In genomic region chr5:10860645-10861455, GRCh38 we compare ENCODE assay signal across 1 cellular context.
TF ChIP-seq lines count a peak whose summit lies in the region.

No MANE protein-coding gene starts in this region.

TF ChIP-seq in GM23338, 12 proteins besides CTCF, POLR2A, EP300 and RAD21 (continued from another document):
- TF ChIP-seq ZNF462 (CRISPR knock-in tag; IDR thresholded peaks at IDR 0.05) (no peak), JUNB (IDR thresholded peaks at IDR 0.05; ENCODE audit: unreplicated experiment) (no peak), CREB1 (CRISPR knock-in tag; IDR thresholded peaks at IDR 0.05; ENCODE audit: low read depth) (no peak), EZH2phosphoT487 (IDR thresholded peaks at IDR 0.05; ENCODE audit: unreplicated experiment) (no peak), ETS1 (IDR thresholded peaks at IDR 0.05) (no peak), POLR2AphosphoS5 (IDR thresholded peaks at IDR 0.05; ENCODE audit: low read depth) (no peak)
